1 cellular context compared by ENCODE assay signal in the genomic region with DNA sequence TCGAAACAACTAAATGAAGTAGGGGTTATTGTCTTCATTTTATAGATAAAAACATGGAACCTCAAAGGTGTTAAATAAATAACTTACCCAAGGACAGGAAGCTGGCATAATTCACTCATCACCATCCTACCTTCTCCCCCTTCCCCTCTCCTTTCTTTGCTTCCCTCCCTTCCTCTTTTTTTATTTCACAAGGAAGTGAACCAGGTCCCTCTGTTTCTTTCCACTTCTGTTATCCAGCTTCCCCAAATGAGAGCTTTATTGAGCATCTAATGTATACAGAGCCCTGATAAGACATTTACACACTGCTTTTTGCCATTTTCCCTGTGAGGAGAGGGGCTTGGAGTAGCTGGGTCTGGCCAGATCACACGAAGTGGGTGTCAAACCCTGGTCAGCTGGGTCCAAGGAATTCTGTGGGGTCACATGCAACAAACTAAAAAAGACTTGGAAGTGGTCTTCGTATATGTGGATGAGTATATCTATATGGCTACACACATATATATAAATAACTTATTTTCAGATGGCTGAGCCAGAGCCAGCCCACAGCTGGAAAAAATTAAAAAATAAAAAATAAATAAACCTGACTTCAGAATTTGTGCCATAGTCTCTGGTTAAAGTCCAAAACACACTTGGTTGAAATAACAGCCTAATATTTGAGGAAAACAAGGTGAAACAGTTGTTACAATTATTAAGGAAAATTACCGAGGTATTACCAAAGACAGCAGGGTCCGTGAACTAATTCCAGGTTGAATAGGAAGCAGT.
TF ChIP-seq lines count a peak whose summit lies in the region.

No MANE protein-coding gene starts in this region.

TF ChIP-seq in endothelial cell of umbilical vein, 7 proteins besides CTCF, POLR2A, EP300 and RAD21 (continued from another document):
- TF ChIP-seq FOS (IDR thresholded peaks at IDR 0.05; ENCODE audit: borderline replicate concordance, insufficient read depth, low read length): no peak
- no peak for TF ChIP-seq MYC (IDR thresholded peaks at IDR 0.05; ENCODE audit: low read depth, low read length)
- no peak for TF ChIP-seq POLR2AphosphoS5 (IDR thresholded peaks at IDR 0.05; ENCODE audit: insufficient read depth, low read depth, low read length)
- no peak for TF ChIP-seq EZH2 (IDR thresholded peaks at IDR 0.05; ENCODE audit: borderline replicate concordance, low read depth, low read length, severe bottlenecking)
- TF ChIP-seq, protein P1, sequence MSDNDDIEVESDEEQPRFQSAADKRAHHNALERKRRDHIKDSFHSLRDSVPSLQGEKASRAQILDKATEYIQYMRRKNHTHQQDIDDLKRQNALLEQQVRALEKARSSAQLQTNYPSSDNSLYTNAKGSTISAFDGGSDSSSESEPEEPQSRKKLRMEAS (IDR thresholded peaks at IDR 0.05; ENCODE audit: insufficient read depth, insufficient read length): no peak
